Comparison of ENCODE assay signal across 1 cellular context in the genomic region with DNA sequence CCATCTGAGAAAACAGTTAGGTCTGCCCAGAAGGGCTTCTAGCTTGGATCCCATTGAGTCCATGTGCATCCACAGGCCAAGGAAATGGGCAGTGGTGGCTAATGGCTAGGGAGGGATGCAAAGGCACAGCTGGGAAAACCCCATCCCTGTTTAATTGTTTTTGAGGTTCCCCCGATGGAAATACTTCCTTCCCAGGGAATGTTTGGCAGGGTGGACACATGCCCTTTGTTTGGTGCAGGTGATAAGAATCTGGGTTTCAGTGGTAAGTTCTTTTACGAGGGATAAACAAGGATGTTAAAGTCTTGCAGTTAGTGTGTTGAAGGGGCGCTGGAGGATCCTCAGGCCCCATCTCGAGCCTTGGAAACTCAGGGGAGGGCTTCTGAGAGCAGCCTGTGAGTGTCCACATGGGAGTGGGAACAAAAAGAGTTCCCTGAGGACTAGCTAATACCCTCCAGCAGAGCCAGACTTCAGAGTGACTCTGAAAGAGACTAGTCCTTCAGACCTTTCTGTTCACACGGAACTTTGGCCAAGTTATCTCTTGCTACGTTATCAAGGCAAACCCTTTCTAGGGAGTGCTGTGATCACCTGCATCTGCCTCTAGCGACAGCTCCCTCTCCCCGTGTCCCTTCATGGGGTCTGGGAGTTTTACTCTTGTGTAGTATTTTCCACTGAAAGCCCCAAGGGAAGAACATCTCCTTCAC.
TF ChIP-seq lines count a peak whose summit lies in the region.

No MANE protein-coding gene starts in this region.

TF ChIP-seq in HEK293, 187 proteins besides CTCF, POLR2A, EP300 and RAD21:
- TF ChIP-seq ZNF830 (tag by site-specific recombination; IDR thresholded peaks at IDR 0.05; ENCODE audit: low read depth): no peak
- TF ChIP-seq ZNF510 (tag by site-specific recombination; IDR thresholded peaks at IDR 0.05; ENCODE audit: insufficient replicate concordance): peak; percentile 81
- TF ChIP-seq, protein P1, sequence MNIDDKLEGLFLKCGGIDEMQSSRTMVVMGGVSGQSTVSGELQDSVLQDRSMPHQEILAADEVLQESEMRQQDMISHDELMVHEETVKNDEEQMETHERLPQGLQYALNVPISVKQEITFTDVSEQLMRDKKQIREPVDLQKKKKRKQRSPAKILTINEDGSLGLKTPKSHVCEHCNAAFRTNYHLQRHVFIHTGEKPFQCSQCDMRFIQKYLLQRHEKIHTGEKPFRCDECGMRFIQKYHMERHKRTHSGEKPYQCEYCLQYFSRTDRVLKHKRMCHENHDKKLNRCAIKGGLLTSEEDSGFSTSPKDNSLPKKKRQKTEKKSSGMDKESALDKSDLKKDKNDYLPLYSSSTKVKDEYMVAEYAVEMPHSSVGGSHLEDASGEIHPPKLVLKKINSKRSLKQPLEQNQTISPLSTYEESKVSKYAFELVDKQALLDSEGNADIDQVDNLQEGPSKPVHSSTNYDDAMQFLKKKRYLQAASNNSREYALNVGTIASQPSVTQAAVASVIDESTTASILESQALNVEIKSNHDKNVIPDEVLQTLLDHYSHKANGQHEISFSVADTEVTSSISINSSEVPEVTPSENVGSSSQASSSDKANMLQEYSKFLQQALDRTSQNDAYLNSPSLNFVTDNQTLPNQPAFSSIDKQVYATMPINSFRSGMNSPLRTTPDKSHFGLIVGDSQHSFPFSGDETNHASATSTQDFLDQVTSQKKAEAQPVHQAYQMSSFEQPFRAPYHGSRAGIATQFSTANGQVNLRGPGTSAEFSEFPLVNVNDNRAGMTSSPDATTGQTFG (tag by site-specific recombination; IDR thresholded peaks at IDR 0.05; ENCODE audit: borderline replicate concordance): no peak
- TF ChIP-seq ZNF169 (tag by site-specific recombination; IDR thresholded peaks at IDR 0.05): no peak
- TF ChIP-seq GLIS1 (tag by site-specific recombination; IDR thresholded peaks at IDR 0.05): 0 out of 2 replicates have a peak, but pooled peaks have one; percentile 8
- TF ChIP-seq BCL11A (tag by site-specific recombination; IDR thresholded peaks at IDR 0.05; ENCODE audit: low read depth): no peak
